18 cellular contexts compared by ENCODE assay signal in the genomic region with DNA sequence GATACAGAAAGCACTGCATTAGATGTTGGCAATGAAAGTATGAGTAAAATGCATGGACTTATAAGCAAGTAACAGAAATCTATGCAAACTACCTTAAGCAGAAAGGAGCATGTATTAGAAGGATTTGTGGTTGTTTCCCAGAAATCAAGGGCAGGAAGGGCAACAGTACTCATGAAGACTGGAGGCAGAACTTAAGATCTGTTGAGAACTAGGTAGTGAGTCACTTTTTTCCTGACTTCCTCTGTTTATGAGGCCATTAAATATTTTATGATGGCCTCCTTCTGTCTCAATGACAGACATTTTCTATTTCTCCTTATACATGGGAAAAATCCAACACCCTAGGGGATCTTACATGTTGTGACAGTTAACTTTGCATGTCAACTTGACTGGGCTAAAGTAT.
A peak's percentile ranks its signal among the peaks of the same experiment; 100 is the strongest.
DNase-seq lines count a peak whose midpoint lies in the region; ATAC-seq and TF ChIP-seq lines count a peak whose summit lies in the region.
"Had no signal": no experiment of that assay in that cellular context is flagged by ENCODE, and none has a peak within 500 bp of the region (broad histone marks: within the 10 kb centered on the region; RNA-seq: fewer than 3 reads in every experiment).

No MANE protein-coding gene starts in this region.

- no peak overlapping the region for H3K4me3 Mint-ChIP-seq in activated CD8-positive, alpha-beta T cell treated with anti-CD3 and anti-CD28 coated beads for 36 hours
- no peak overlapping the region for H3K4me3 Mint-ChIP-seq in activated CD8-positive, alpha-beta T cell treated with anti-CD3 and anti-CD28 coated beads, Interleukin-2, amount 10 ng/mL, durations not matched to agents 7 days and 5 days
- no peak overlapping the region for H3K4me3 Mint-ChIP-seq in activated CD4-positive, alpha-beta memory T cell treated with anti-CD3 and anti-CD28 coated beads for 36 hours
- H3K4me3 Mint-ChIP-seq in immature natural killer cell, result no peak overlapping the region
- H3K4me3 Mint-ChIP-seq: CD4-positive, CD25-positive, alpha-beta regulatory T cell had no signal

- no peak for TF ChIP-seq CTCF in activated CD8-positive, alpha-beta T cell treated with anti-CD3 and anti-CD28 coated beads for 36 hours (IDR thresholded peaks at IDR 0.05)
- no peak for TF ChIP-seq CTCF in mucosa of descending colon (IDR thresholded peaks at IDR 0.05)

- intact Hi-C loops in activated CD8-positive, alpha-beta T cell treated with anti-CD3 and anti-CD28 coated beads for 36 hours (cut with micrococcal nuclease), result loop anchor here (10.0 kb wide), 1 partner anchor 65 kb away; no protein-coding TSS in a partner anchor
- intact Hi-C loops in activated CD4-positive, alpha-beta memory T cell treated with anti-CD3 and anti-CD28 coated beads for 36 hours (cut with micrococcal nuclease), result loop anchor here (10.0 kb wide), 1 partner anchor 225 kb away; no protein-coding TSS in a partner anchor
- intact Hi-C loops in mucosa of descending colon (cut with DNase I, micrococcal nuclease), result no loop called here

- no peak for DNase-seq in activated CD8-positive, alpha-beta T cell treated with anti-CD3 and anti-CD28 coated beads for 36 hours
- no peak for DNase-seq in activated CD8-positive, alpha-beta T cell treated with anti-CD3 and anti-CD28 coated beads, Interleukin-2, amount 10 ng/mL, durations not matched to agents 7 days and 5 days
- DNase-seq in LHCN-M2 (ENCODE audit: low read depth), result peak; percentile 9
- no peak for DNase-seq in activated CD4-positive, alpha-beta memory T cell treated with anti-CD3 and anti-CD28 coated beads for 36 hours
- DNase-seq in mucosa of descending colon, result no peak
- no peak for DNase-seq in GM19240 (ENCODE audit: insufficient read length, low spot score)
- no peak for DNase-seq in immature natural killer cell
- DNase-seq: AML-193, DMS79, HCEC 1CT, NCI-H146, NCI-H2227 treated with DMSO at 0.1 percent for 48 hours, NCI-H526 treated with DMSO at 0.1 percent for 48 hours, SIG-M5 had no signal

- no peak for ATAC-seq in activated CD8-positive, alpha-beta T cell treated with anti-CD3 and anti-CD28 coated beads for 36 hours
- ATAC-seq in activated CD8-positive, alpha-beta T cell treated with anti-CD3 and anti-CD28 coated beads, Interleukin-2, amount 10 ng/mL, durations not matched to agents 7 days and 5 days, result no peak
- peak; percentile 57 for ATAC-seq in mucosa of descending colon
- no peak for ATAC-seq in activated CD4-positive, CD25-positive, alpha-beta regulatory T cell treated with anti-CD3 and anti-CD28 coated beads, Interleukin-2, amount 50 U/mL, for 24 hours
- ATAC-seq: GM12878, Panc1 had no signal

- peak overlapping the region; percentile 38 for H3K27ac Mint-ChIP-seq in activated CD8-positive, alpha-beta T cell treated with anti-CD3 and anti-CD28 coated beads for 36 hours
- H3K27ac Mint-ChIP-seq in activated CD8-positive, alpha-beta T cell treated with anti-CD3 and anti-CD28 coated beads, Interleukin-2, amount 10 ng/mL, durations not matched to agents 7 days and 5 days, result no peak overlapping the region
- peak overlapping the region; percentile 49 for H3K27ac Mint-ChIP-seq in activated CD4-positive, alpha-beta memory T cell treated with anti-CD3 and anti-CD28 coated beads for 36 hours
- H3K27ac Mint-ChIP-seq in immature natural killer cell, result no peak overlapping the region
- H3K27ac Mint-ChIP-seq: CD4-positive, CD25-positive, alpha-beta regulatory T cell had no signal

- CTCF ChIA-PET in activated CD8-positive, alpha-beta T cell treated with anti-CD3 and anti-CD28 coated beads for 36 hours (lab: Charles Lee), result no interaction called here
- CTCF ChIA-PET in activated CD8-positive, alpha-beta T cell treated with anti-CD3 and anti-CD28 coated beads, Interleukin-2, amount 10 ng/mL, durations not matched to agents 7 days and 5 days (lab: Charles Lee), result no interaction called here
- CTCF ChIA-PET in activated CD4-positive, alpha-beta memory T cell treated with anti-CD3 and anti-CD28 coated beads for 36 hours (lab: Charles Lee), result no interaction called here

- H3K36me3 ChIP-seq in mucosa of descending colon (ENCODE audit: low read depth), result no peaks in the 10 kb centered on the region

- no peak overlapping the region for H3K4me3 ChIP-seq in mucosa of descending colon
- H3K4me3 ChIP-seq: GM12878 had no signal

- no peaks in the 10 kb centered on the region for H3K4me1 ChIP-seq in mucosa of descending colon (ENCODE audit: low read depth)

- no peaks in the 10 kb centered on the region for H3K27me3 Mint-ChIP-seq in activated CD8-positive, alpha-beta T cell treated with anti-CD3 and anti-CD28 coated beads for 36 hours
- no peaks in the 10 kb centered on the region for H3K27me3 Mint-ChIP-seq in activated CD8-positive, alpha-beta T cell treated with anti-CD3 and anti-CD28 coated beads, Interleukin-2, amount 10 ng/mL, durations not matched to agents 7 days and 5 days (ENCODE audit: low read depth)
- no peaks in the 10 kb centered on the region for H3K27me3 Mint-ChIP-seq in activated CD4-positive, alpha-beta memory T cell treated with anti-CD3 and anti-CD28 coated beads for 36 hours
- H3K27me3 Mint-ChIP-seq in immature natural killer cell (ENCODE audit: low read depth in 3 of 3), result peaks cover 4 to 11% (median 11%) of the 10 kb centered on the region in 3 donors
- H3K27me3 Mint-ChIP-seq: CD4-positive, CD25-positive, alpha-beta regulatory T cell had no signal

- H3K36me3 Mint-ChIP-seq in activated CD8-positive, alpha-beta T cell treated with anti-CD3 and anti-CD28 coated beads for 36 hours (ENCODE audit: low read depth), result peaks cover 2% of the 10 kb centered on the region
- no peaks in the 10 kb centered on the region for H3K36me3 Mint-ChIP-seq in activated CD8-positive, alpha-beta T cell treated with anti-CD3 and anti-CD28 coated beads, Interleukin-2, amount 10 ng/mL, durations not matched to agents 7 days and 5 days (ENCODE audit: low read depth)
- peaks cover 2% of the 10 kb centered on the region for H3K36me3 Mint-ChIP-seq in activated CD4-positive, alpha-beta memory T cell treated with anti-CD3 and anti-CD28 coated beads for 36 hours
- H3K36me3 Mint-ChIP-seq in immature natural killer cell, result no peaks in the 10 kb centered on the region
- H3K36me3 Mint-ChIP-seq: CD4-positive, CD25-positive, alpha-beta regulatory T cell had no signal

- POLR2A ChIA-PET in activated CD8-positive, alpha-beta T cell treated with anti-CD3 and anti-CD28 coated beads for 36 hours (lab: Charles Lee), result no interaction called here
- POLR2A ChIA-PET in activated CD8-positive, alpha-beta T cell treated with anti-CD3 and anti-CD28 coated beads, Interleukin-2, amount 10 ng/mL, durations not matched to agents 7 days and 5 days (lab: Charles Lee), result no interaction called here
- POLR2A ChIA-PET in activated CD4-positive, alpha-beta memory T cell treated with anti-CD3 and anti-CD28 coated beads for 36 hours (lab: Charles Lee), result no interaction called here

- peaks cover 2% of the 10 kb centered on the region for H3K9me3 Mint-ChIP-seq in activated CD8-positive, alpha-beta T cell treated with anti-CD3 and anti-CD28 coated beads for 36 hours
- no peaks in the 10 kb centered on the region for H3K9me3 Mint-ChIP-seq in activated CD8-positive, alpha-beta T cell treated with anti-CD3 and anti-CD28 coated beads, Interleukin-2, amount 10 ng/mL, durations not matched to agents 7 days and 5 days (ENCODE audit: insufficient read depth)
- no peaks in the 10 kb centered on the region for H3K9me3 Mint-ChIP-seq in activated CD4-positive, alpha-beta memory T cell treated with anti-CD3 and anti-CD28 coated beads for 36 hours
- no peaks in the 10 kb centered on the region for H3K9me3 Mint-ChIP-seq in immature natural killer cell

- H3K9me3 ChIP-seq in mucosa of descending colon, result no peaks in the 10 kb centered on the region

- peaks cover 78% of the 10 kb centered on the region for H3K4me1 Mint-ChIP-seq in activated CD8-positive, alpha-beta T cell treated with anti-CD3 and anti-CD28 coated beads for 36 hours (ENCODE audit: low read depth)
- peaks cover 52% of the 10 kb centered on the region for H3K4me1 Mint-ChIP-seq in activated CD8-positive, alpha-beta T cell treated with anti-CD3 and anti-CD28 coated beads, Interleukin-2, amount 10 ng/mL, durations not matched to agents 7 days and 5 days (ENCODE audit: low read depth)
- peaks cover 68% of the 10 kb centered on the region for H3K4me1 Mint-ChIP-seq in activated CD4-positive, alpha-beta memory T cell treated with anti-CD3 and anti-CD28 coated beads for 36 hours (ENCODE audit: low read depth)
- H3K4me1 Mint-ChIP-seq in immature natural killer cell, result peaks cover 13 to 16% of the 10 kb centered on the region in 2 donors

Comparison
In these comparisons a context has a peak if more than half of its experiments do, and no peak if none do; other contexts are left out.
1. H3K27ac Mint-ChIP-seq: peak in activated CD8-positive, alpha-beta T cell treated with anti-CD3 and anti-CD28 coated beads for 36 hours (single experiment) and activated CD4-positive, alpha-beta memory T cell treated with anti-CD3 and anti-CD28 coated beads for 36 hours (single experiment); none in activated CD8-positive, alpha-beta T cell treated with anti-CD3 and anti-CD28 coated beads, Interleukin-2, amount 10 ng/mL, durations not matched to agents 7 days and 5 days (single experiment) and immature natural killer cell (0 of 6).
2. intact Hi-C loops: an anchor here in activated CD8-positive, alpha-beta T cell treated with anti-CD3 and anti-CD28 coated beads for 36 hours (10.0 kb wide) and activated CD4-positive, alpha-beta memory T cell treated with anti-CD3 and anti-CD28 coated beads for 36 hours (10.0 kb wide); none called in mucosa of descending colon.